Comparison of ENCODE assay signal across 14 cellular contexts in genomic region chr7:117036034-117036669, GRCh38.
"Had no signal": no experiment of that assay in that cellular context is flagged by ENCODE, and none has a peak within 500 bp of the region (broad histone marks: within the 10 kb centered on the region; RNA-seq: fewer than 3 reads in every experiment).

No MANE protein-coding gene starts in this region.

- H3K27ac ChIP-seq: esophagus squamous epithelium, parathyroid adenoma, skin epidermis, vagina had no signal

- H3K27ac Mint-ChIP-seq: stimulated activated naive CD8-positive, alpha-beta T cell treated with anti-CD3 and anti-CD28 coated beads, Interleukin-15, amount 100 ng/mL, for 72 hours had no signal

- H3K9me3 Mint-ChIP-seq: neural crest cell; stimulated activated naive CD8-positive, alpha-beta T cell treated with anti-CD3 and anti-CD28 coated beads, Interleukin-15, amount 100 ng/mL, for 72 hours had no signal

- H3K4me3 ChIP-seq: esophagus squamous epithelium, skin epidermis, vagina had no signal

- H3K9me3 ChIP-seq: esophagus squamous epithelium, vagina had no signal

- H3K27me3 ChIP-seq: dorsolateral prefrontal cortex, esophagus squamous epithelium, vagina had no signal

- H3K4me3 Mint-ChIP-seq: neural crest cell; stimulated activated naive CD8-positive, alpha-beta T cell treated with anti-CD3 and anti-CD28 coated beads, Interleukin-15, amount 100 ng/mL, for 72 hours had no signal

- H3K27me3 Mint-ChIP-seq: stimulated activated naive CD8-positive, alpha-beta T cell treated with anti-CD3 and anti-CD28 coated beads, Interleukin-15, amount 100 ng/mL, for 72 hours had no signal

- DNase-seq: activated CD4-positive, alpha-beta T cell treated with anti-CD3 and anti-CD28 coated beads for 48 hours; activated naive CD4-positive, alpha-beta T cell treated with anti-CD3 and anti-CD28 coated beads, Interleukin-2, amount 50 U/mL, for 16 hours; esophagus squamous epithelium; foreskin fibroblast; mesenchymal stem cell; retina; stimulated activated CD4-positive, alpha-beta T cell treated with anti-CD3 and anti-CD28 coated beads, Interleukin-4, amount 100 ng/mL, for 4 hours; stimulated activated naive CD8-positive, alpha-beta T cell treated with anti-CD3 and anti-CD28 coated beads, Interleukin-15, amount 100 ng/mL, for 72 hours; T-helper 9 cell had no signal

- H3K36me3 ChIP-seq: esophagus squamous epithelium, vagina had no signal

- ATAC-seq: stimulated activated naive CD8-positive, alpha-beta T cell treated with anti-CD3 and anti-CD28 coated beads, Interleukin-15, amount 100 ng/mL, for 72 hours had no signal
